In genomic region chr11:115618428-115618827, GRCh38 we compare ENCODE assay signal across 22 cellular contexts.
"Had no signal": no experiment of that assay in that cellular context is flagged by ENCODE, and none has a peak within 500 bp of the region (broad histone marks: within the 10 kb centered on the region; RNA-seq: fewer than 3 reads in every experiment).

No MANE protein-coding gene starts in this region.

- H3K27ac Mint-ChIP-seq: activated CD8-positive, alpha-beta T cell treated with anti-CD3 and anti-CD28 coated beads for 36 hours; activated naive CD4-positive, alpha-beta T cell treated with anti-CD3 and anti-CD28 coated beads for 36 hours; memory B cell; natural killer cell; stimulated activated memory B cell treated with anti-CD40 and anti-IgM and Interleukin-4, amounts not matched to agents 10 μg/mL and 1 μg/mL and 100 μg/mL, for 72 hours had no signal

- H3K4me3 ChIP-seq: ascending aorta, breast epithelium, esophagus squamous epithelium, left ventricle myocardium inferior, thoracic aorta had no signal

- H3K9me3 Mint-ChIP-seq: activated CD8-positive, alpha-beta T cell treated with anti-CD3 and anti-CD28 coated beads for 36 hours; activated T-cell treated with anti-CD3 and anti-CD28 coated beads, Interleukin-2, amount 50 U/mL, for 4 hours; memory B cell; natural killer cell; stimulated activated memory B cell treated with anti-CD40 and anti-IgM and Interleukin-4, amounts not matched to agents 10 μg/mL and 1 μg/mL and 100 μg/mL, for 72 hours had no signal

- H3K4me1 Mint-ChIP-seq: memory B cell; natural killer cell; stimulated activated memory B cell treated with anti-CD40 and anti-IgM and Interleukin-4, amounts not matched to agents 10 μg/mL and 1 μg/mL and 100 μg/mL, for 72 hours had no signal

- H3K4me1 ChIP-seq: breast epithelium, parathyroid adenoma had no signal

- H3K36me3 ChIP-seq: ascending aorta, breast epithelium, esophagus squamous epithelium, left ventricle myocardium inferior, thoracic aorta had no signal

- H3K27me3 Mint-ChIP-seq: activated CD8-positive, alpha-beta T cell treated with anti-CD3 and anti-CD28 coated beads for 36 hours; stimulated activated memory B cell treated with anti-CD40 and anti-IgM and Interleukin-4, amounts not matched to agents 10 μg/mL and 1 μg/mL and 100 μg/mL, for 72 hours had no signal

- H3K36me3 Mint-ChIP-seq: memory B cell; natural killer cell; stimulated activated memory B cell treated with anti-CD40 and anti-IgM and Interleukin-4, amounts not matched to agents 10 μg/mL and 1 μg/mL and 100 μg/mL, for 72 hours had no signal

- H3K79me2 ChIP-seq: parathyroid adenoma had no signal

- H2AFZ ChIP-seq: parathyroid adenoma had no signal

- DNase-seq: activated CD4-positive, alpha-beta T cell treated with anti-CD3 and anti-CD28 coated beads for 48 hours; activated CD4-positive, CD25-positive, alpha-beta regulatory T cell; activated CD8-positive, alpha-beta T cell treated with anti-CD3 and anti-CD28 coated beads for 36 hours; activated naive CD4-positive, alpha-beta T cell treated with anti-CD3 and anti-CD28 coated beads for 36 hours; activated T-cell treated with anti-CD3 and anti-CD28 coated beads, Interleukin-2, amount 50 U/mL, for 4 hours; cerebellar nuclear complex; cortex of kidney; esophagus squamous epithelium; foreskin melanocyte; hypothalamus; left ventricle myocardium inferior; natural killer cell; stimulated activated CD4-positive, alpha-beta T cell treated with anti-CD3 and anti-CD28 coated beads, Interleukin-4, amount 100 ng/mL, for 4 hours; T1000 had no signal

- H3K27me3 ChIP-seq: ascending aorta, breast epithelium, esophagus squamous epithelium had no signal

- H3K9me3 ChIP-seq: ascending aorta, breast epithelium, esophagus squamous epithelium, left ventricle myocardium inferior, thoracic aorta had no signal

- H3K9ac ChIP-seq: parathyroid adenoma had no signal

- H3K27ac ChIP-seq: ascending aorta, breast epithelium, esophagus squamous epithelium, parathyroid adenoma, thoracic aorta had no signal

- FAIRE-seq: endometrium, keratinocyte had no signal

- H3K4me3 Mint-ChIP-seq: activated CD8-positive, alpha-beta T cell treated with anti-CD3 and anti-CD28 coated beads for 36 hours; activated naive CD4-positive, alpha-beta T cell treated with anti-CD3 and anti-CD28 coated beads for 36 hours; activated T-cell treated with anti-CD3 and anti-CD28 coated beads, Interleukin-2, amount 50 U/mL, for 4 hours; memory B cell; natural killer cell; stimulated activated memory B cell treated with anti-CD40 and anti-IgM and Interleukin-4, amounts not matched to agents 10 μg/mL and 1 μg/mL and 100 μg/mL, for 72 hours had no signal
